Comparison of ENCODE assay signal across 1 cellular context in genomic region chr1:58943776-58944175, GRCh38.
A peak's percentile ranks its signal among the peaks of the same experiment; 100 is the strongest.
TF ChIP-seq lines count a peak whose summit lies in the region.

No MANE protein-coding gene starts in this region.

TF ChIP-seq in K562, 482 proteins besides CTCF, POLR2A, EP300 and RAD21 (continued from another document):
- TF ChIP-seq MGA (IDR thresholded peaks at IDR 0.05), result peak; percentile 36; the same call in 1 of the 2 replicates
- no peak for TF ChIP-seq ELF2 (CRISPR knock-in tag; IDR thresholded peaks at IDR 0.05)
